Comparison of ENCODE assay signal across 9 cellular contexts in genomic region chr10:127977368-127978009, GRCh38.
DNase-seq lines count a peak whose midpoint lies in the region; ATAC-seq and TF ChIP-seq lines count a peak whose summit lies in the region.
"Had no signal": no experiment of that assay in that cellular context is flagged by ENCODE, and none has a peak within 500 bp of the region (broad histone marks: within the 10 kb centered on the region; RNA-seq: fewer than 3 reads in every experiment).

No MANE protein-coding gene starts in this region.

- H3K27ac ChIP-seq in upper lobe of left lung, result peak overlapping the region; percentile 60 to 85 (median 72)
- H3K27ac ChIP-seq in CD8-positive, alpha-beta memory T cell (ENCODE audit: low read depth, low read length), result no peak overlapping the region

- peak overlapping the region in 1 of 2 donors; percentile 41 for H3K27ac Mint-ChIP-seq in effector memory CD8-positive, alpha-beta T cell
- no peak overlapping the region for H3K27ac Mint-ChIP-seq in CD8-positive, alpha-beta memory T cell

- H3K27me3 ChIP-seq in upper lobe of left lung, result no peaks in the 10 kb centered on the region
- H3K27me3 ChIP-seq in CD8-positive, alpha-beta memory T cell (ENCODE audit: insufficient read depth, low read length, poor library complexity, severe bottlenecking), result no peaks in the 10 kb centered on the region
- H3K27me3 ChIP-seq: BE2C had no signal

- WGBS in upper lobe of left lung, 2 donors, result 17 to 19% methylated on average over 12 of the region's 12 CpGs

- no peak overlapping the region for H3K4me3 ChIP-seq in mucosa of descending colon
- H3K4me3 ChIP-seq in upper lobe of left lung, result peak overlapping the region in 2 of 4 donors; percentile 3 to 22
- no peak overlapping the region for H3K4me3 ChIP-seq in CD8-positive, alpha-beta memory T cell (ENCODE audit: low read length)

- no peaks in the 10 kb centered on the region for H3K4me1 ChIP-seq in mucosa of descending colon (ENCODE audit: low read depth)
- H3K4me1 ChIP-seq in upper lobe of left lung, result peaks cover 34 to 48% (median 43%) of the 10 kb centered on the region in 4 donors
- no peaks in the 10 kb centered on the region for H3K4me1 ChIP-seq in CD8-positive, alpha-beta memory T cell (ENCODE audit: insufficient read depth, low read length)
- H3K4me1 ChIP-seq: BE2C had no signal

- H3K36me3 Mint-ChIP-seq in effector memory CD8-positive, alpha-beta T cell (ENCODE audit: insufficient read depth), result no peaks in the 10 kb centered on the region
- no peaks in the 10 kb centered on the region for H3K36me3 Mint-ChIP-seq in CD8-positive, alpha-beta memory T cell

- peak; percentile 67 for ATAC-seq in effector memory CD8-positive, alpha-beta T cell (replicated peaks)
- ATAC-seq in mucosa of descending colon (peak; percentile 73), upper lobe of left lung (ENCODE audit: low FRiP score in 2 of 2) (peak; percentile 89 to 92), HG03108 (IDR thresholded peaks at IDR 0.05; ENCODE audit: unreplicated experiment) (no peak)

- CTCF ChIA-PET in CD8-positive, alpha-beta memory T cell (lab: Charles Lee), result no interaction called here

- peak; percentile 48 for DNase-seq in activated CD8-positive, alpha-beta memory T cell treated with anti-CD3 and anti-CD28 coated beads for 24 hours
- DNase-seq in activated CD8-positive, alpha-beta memory T cell treated with anti-CD3 and anti-CD28 coated beads, Interleukin-2, amount 50 U/mL, for 4 hours, result no peak
- no peak for DNase-seq in effector memory CD8-positive, alpha-beta T cell
- peak; percentile 55 to 77 (median 58) for DNase-seq in mucosa of descending colon
- peak in 1 of 2 donors; percentile 85 for DNase-seq in upper lobe of left lung
- no peak for DNase-seq in CD8-positive, alpha-beta memory T cell
- no peak for DNase-seq in NCI-H345 (lab: John Stamatoyannopoulos, UW)
- DNase-seq: BE2C had no signal

- H3K27me3 Mint-ChIP-seq in effector memory CD8-positive, alpha-beta T cell, result peaks cover 37 to 50% of the 10 kb centered on the region in 2 donors
- H3K27me3 Mint-ChIP-seq in CD8-positive, alpha-beta memory T cell, result peaks cover 19 to 56% of the 10 kb centered on the region in 2 donors

- H3K4me1 Mint-ChIP-seq in effector memory CD8-positive, alpha-beta T cell (ENCODE audit: low read depth in 2 of 2), result peaks cover 5 to 8% of the 10 kb centered on the region in 2 donors
- H3K4me1 Mint-ChIP-seq in CD8-positive, alpha-beta memory T cell, result no peaks in the 10 kb centered on the region

- peak in 3 of 4 donors; percentile 8 to 90 (median 89) for TF ChIP-seq EP300 in upper lobe of left lung (IDR thresholded peaks at IDR 0.05)

- H3K9me3 ChIP-seq in mucosa of descending colon (peaks cover 10% of the 10 kb centered on the region), upper lobe of left lung (no peaks in the 10 kb centered on the region)
- H3K9me3 ChIP-seq in CD8-positive, alpha-beta memory T cell (ENCODE audit: low read length), result peaks cover 4% of the 10 kb centered on the region
- H3K9me3 ChIP-seq: BE2C had no signal

- POLR2A ChIA-PET in CD8-positive, alpha-beta memory T cell (lab: Charles Lee), result no interaction called here

- H3K9me3 Mint-ChIP-seq in effector memory CD8-positive, alpha-beta T cell, result peaks cover 0 to 3% of the 10 kb centered on the region in 2 donors
- H3K9me3 Mint-ChIP-seq in CD8-positive, alpha-beta memory T cell, result peaks cover 3 to 14% (median 10%) of the 10 kb centered on the region in 5 donors

- peak in 1 of 4 donors; percentile 18 for TF ChIP-seq POLR2A in upper lobe of left lung (IDR thresholded peaks at IDR 0.05)

- intact Hi-C loops in mucosa of descending colon (cut with DNase I, micrococcal nuclease), result loop anchor here in 1 of 2 donors (5.0 kb wide), 1 partner anchor 55 kb away; no protein-coding TSS in a partner anchor

- no peak for TF ChIP-seq CTCF in mucosa of descending colon (IDR thresholded peaks at IDR 0.05)
- TF ChIP-seq CTCF in upper lobe of left lung (IDR thresholded peaks at IDR 0.05), result no peak

- no peaks in the 10 kb centered on the region for H3K36me3 ChIP-seq in mucosa of descending colon (ENCODE audit: low read depth)
- H3K36me3 ChIP-seq in upper lobe of left lung, result no peaks in the 10 kb centered on the region
- no peaks in the 10 kb centered on the region for H3K36me3 ChIP-seq in CD8-positive, alpha-beta memory T cell (ENCODE audit: insufficient read depth, low read length)
- H3K36me3 ChIP-seq: BE2C had no signal

- H3K4me3 Mint-ChIP-seq in effector memory CD8-positive, alpha-beta T cell, result peak overlapping the region in 1 of 2 donors; percentile 54
- H3K4me3 Mint-ChIP-seq in CD8-positive, alpha-beta memory T cell, result no peak overlapping the region

Comparison
In these comparisons a context has a peak if more than half of its experiments do, and no peak if none do; other contexts are left out.
1. DNase-seq: peak in activated CD8-positive, alpha-beta memory T cell treated with anti-CD3 and anti-CD28 coated beads for 24 hours (single experiment) and mucosa of descending colon (3 of 3); none in activated CD8-positive, alpha-beta memory T cell treated with anti-CD3 and anti-CD28 coated beads, Interleukin-2, amount 50 U/mL, for 4 hours (single experiment), effector memory CD8-positive, alpha-beta T cell (0 of 3), CD8-positive, alpha-beta memory T cell (0 of 5) and NCI-H345 (single experiment).